13 cellular contexts compared by ENCODE assay signal in genomic region chr2:236403811-236404210, GRCh38.
A peak's percentile ranks its signal among the peaks of the same experiment; 100 is the strongest.
DNase-seq lines count a peak whose midpoint lies in the region; ATAC-seq and TF ChIP-seq lines count a peak whose summit lies in the region.
"Had no signal": no experiment of that assay in that cellular context is flagged by ENCODE, and none has a peak within 500 bp of the region (broad histone marks: within the 10 kb centered on the region; RNA-seq: fewer than 3 reads in every experiment).

No MANE protein-coding gene starts in this region.

- peak; percentile 26 for DNase-seq in coronary artery (ENCODE audit: low spot score)
- peak; percentile 29 for DNase-seq in islet precursor cell
- peak; percentile 44 for DNase-seq in posterior vena cava (ENCODE audit: low spot score)
- no peak for DNase-seq in stimulated activated CD4-positive, alpha-beta T cell treated with anti-CD3 and anti-CD28 coated beads, Interleukin-15, amount 100 ng/mL, for 24 hours
- no peak for DNase-seq in activated gamma-delta T cell (lab: John Stamatoyannopoulos, UW)
- DNase-seq: CD4-positive, alpha-beta memory T cell; DMS79 treated with DMSO at 0.1 percent for 48 hours; GF-D8; H9; IMR-90 had no signal

- intact Hi-C loops in posterior vena cava (cut with DNase I) = no loop called here

- H3K4me1 ChIP-seq in BLaER1 treated with 17β-estradiol and CSF1 and Interleukin-3, amounts not matched to agents 10 nM and 100 nM = peaks cover 6 to 41% (median 21%) of the 10 kb centered on the region in 10 experiments; a peak in 17 of 20 replicates

- H3K36me3 ChIP-seq in BLaER1 treated with 17β-estradiol and CSF1 and Interleukin-3, amounts not matched to agents 10 nM and 100 nM = no peaks in the 10 kb centered on the region

- peak overlapping the region in 6 of 11 experiments; percentile 82 to 91 (median 86); a peak in 10 of 22 replicates for H3K4me2 ChIP-seq in BLaER1 treated with 17β-estradiol and CSF1 and Interleukin-3, amounts not matched to agents 10 nM and 100 nM

- no peak overlapping the region for H3K27ac ChIP-seq in BLaER1 treated with 17β-estradiol and CSF1 and Interleukin-3, amounts not matched to agents 10 nM and 100 nM
- H3K27ac ChIP-seq in coronary artery = no peak overlapping the region
- H3K27ac ChIP-seq: C4-2B had no signal

- H3K9me3 ChIP-seq in BLaER1 treated with 17β-estradiol and CSF1 and Interleukin-3, amounts not matched to agents 10 nM and 100 nM (replicated peaks in 1 of 11) = peaks cover 2 to 10% (median 8%) of the 10 kb centered on the region in 11 experiments; a peak in 19 of 22 replicates

- H3K27me3 ChIP-seq in BLaER1 treated with 17β-estradiol and CSF1 and Interleukin-3, amounts not matched to agents 10 nM and 100 nM = no peaks in the 10 kb centered on the region

- no peak overlapping the region for H3K4me3 ChIP-seq in BLaER1 treated with 17β-estradiol and CSF1 and Interleukin-3, amounts not matched to agents 10 nM and 100 nM
- no peak overlapping the region for H3K4me3 ChIP-seq in coronary artery

- no peaks in the 10 kb centered on the region for H4K20me1 ChIP-seq in BLaER1 treated with 17β-estradiol and CSF1 and Interleukin-3, amounts not matched to agents 10 nM and 100 nM

- TF ChIP-seq CTCF in coronary artery (IDR thresholded peaks at IDR 0.05) = no peak

- ATAC-seq in GM21619 (IDR thresholded peaks at IDR 0.05; ENCODE audit: unreplicated experiment) = no peak

- no peak overlapping the region for H3K9ac ChIP-seq in BLaER1 treated with 17β-estradiol and CSF1 and Interleukin-3, amounts not matched to agents 10 nM and 100 nM

Comparison
In these comparisons a context has a peak if more than half of its experiments do, and no peak if none do; other contexts are left out.
1. DNase-seq: peak in coronary artery (single experiment), islet precursor cell (single experiment) and posterior vena cava (single experiment); none in stimulated activated CD4-positive, alpha-beta T cell treated with anti-CD3 and anti-CD28 coated beads, Interleukin-15, amount 100 ng/mL, for 24 hours (single experiment) and activated gamma-delta T cell (single experiment).